In the genomic region with DNA sequence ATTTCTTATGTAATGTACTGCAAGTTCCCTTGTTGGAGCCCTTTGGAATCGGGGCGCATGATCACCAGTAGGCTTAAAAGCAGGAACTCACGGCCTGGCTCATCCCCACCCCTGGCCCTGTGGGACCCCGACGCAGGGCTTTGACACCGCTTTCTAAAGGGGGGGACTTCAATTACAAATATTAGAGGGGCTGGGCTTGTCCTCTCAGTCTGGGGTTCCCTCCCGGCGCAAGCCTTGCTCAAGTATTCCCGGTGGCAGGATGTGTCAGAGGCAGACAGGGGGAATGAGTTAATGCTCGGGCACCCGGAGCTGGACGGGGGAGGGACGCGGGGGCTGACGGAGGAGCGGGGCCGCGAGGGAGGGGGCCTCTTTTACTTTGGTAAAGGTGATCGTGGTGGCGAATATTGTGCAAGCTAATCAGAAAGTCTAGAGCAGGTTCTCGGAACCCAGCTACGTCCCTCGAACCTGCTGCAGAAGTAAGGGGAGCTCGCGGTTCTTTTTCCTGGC, we compare ENCODE assay signal across 9 cellular contexts. TPM values are rescaled to one million over a fixed set of nuclear protein-coding genes. Genes with fewer than 3 reads are reported as not detected.
DNase-seq lines count a peak whose midpoint lies in the region; ATAC-seq, FAIRE-seq and TF ChIP-seq lines count a peak whose summit lies in the region.
"Had no signal": no experiment of that assay in that cellular context is flagged by ENCODE, and none has a peak within 500 bp of the region (broad histone marks: within the 10 kb centered on the region; RNA-seq: fewer than 3 reads in every experiment).

No MANE protein-coding gene starts in this region.

- FAIRE-seq in urothelium cell line (lab: Jason Lieb, UNC) = no peak

- peaks cover 0 to 57% (median 25%) of the 10 kb centered on the region in 7 donors for H3K27me3 ChIP-seq in heart right ventricle

- H3K4me1 Mint-ChIP-seq in activated T-cell treated with anti-CD3 and anti-CD28 coated beads, Interleukin-2, amount 50 U/mL, for 72 hours (ENCODE audit: low read depth) = peaks cover 29% of the 10 kb centered on the region

- WGBS in heart right ventricle, 2 donors = 1 to 2% methylated on average over 25 of the region's 25 CpGs

- H3K4me3 Mint-ChIP-seq in activated T-cell treated with anti-CD3 and anti-CD28 coated beads, Interleukin-2, amount 50 U/mL, for 72 hours = peak overlapping the region; percentile 83 to 92

- peaks cover 0 to 23% (median 5%) of the 10 kb centered on the region in 9 donors for H3K4me1 ChIP-seq in heart right ventricle

- no peak for TF ChIP-seq CTCF in heart right ventricle (IDR thresholded peaks at IDR 0.05)

- DNase-seq in NCI-H82 (lab: John Stamatoyannopoulos, UW) (peak; percentile 56), NCI-H82 treated with DMSO at 0.1 percent for 48 hours (lab: John Stamatoyannopoulos, UW; ENCODE audit: unreplicated experiment) (no peak), heart right ventricle (peak in 1 of 2 donors; percentile 27), renal cortical epithelial cell (ENCODE audit: low read depth) (peak; percentile 27), NCI-H1436 treated with DMSO at 0.1 percent for 48 hours (lab: John Stamatoyannopoulos, UW) (no peak), urothelium cell line (ENCODE audit: low spot score) (no peak)
- DNase-seq in activated T-cell treated with anti-CD3 and anti-CD28 coated beads, Interleukin-2, amount 50 U/mL, for 72 hours = no peak
- DNase-seq in activated CD4-positive, CD25-positive, alpha-beta regulatory T cell (lab: John Stamatoyannopoulos, UW) = no peak

- H3K9me3 Mint-ChIP-seq in activated T-cell treated with anti-CD3 and anti-CD28 coated beads, Interleukin-2, amount 50 U/mL, for 72 hours = no peaks in the 10 kb centered on the region

- H3K9me3 ChIP-seq in heart right ventricle = no peaks in the 10 kb centered on the region

- H3K36me3 ChIP-seq in heart right ventricle = no peaks in the 10 kb centered on the region

- peak overlapping the region; percentile 31 to 67 (median 61) for H3K4me3 ChIP-seq in heart right ventricle

- ATAC-seq in activated T-cell treated with anti-CD3 and anti-CD28 coated beads, Interleukin-2, amount 50 U/mL, for 72 hours (replicated peaks in 1 of 2) = peak; percentile 2
- peak; percentile 56 to 82 (median 63) for ATAC-seq in heart right ventricle

- H3K36me3 Mint-ChIP-seq in activated T-cell treated with anti-CD3 and anti-CD28 coated beads, Interleukin-2, amount 50 U/mL, for 72 hours (ENCODE audit: insufficient read depth in 2 of 2) = no peaks in the 10 kb centered on the region

- intact Hi-C loops in heart right ventricle (cut with DNase I) = loop anchor here in 2 of 10 donors (5.0 to 10.0 kb wide), 2 partner anchors 54 to 308 kb away; no protein-coding TSS in a partner anchor

- H3K27me3 Mint-ChIP-seq in activated T-cell treated with anti-CD3 and anti-CD28 coated beads, Interleukin-2, amount 50 U/mL, for 72 hours (ENCODE audit: low read depth) = peaks cover 69% of the 10 kb centered on the region

- peak overlapping the region in 6 of 10 donors; percentile 11 to 70 (median 54) for H3K27ac ChIP-seq in heart right ventricle

- no peak overlapping the region for H3K27ac Mint-ChIP-seq in activated T-cell treated with anti-CD3 and anti-CD28 coated beads, Interleukin-2, amount 50 U/mL, for 72 hours

RNA-seq across cellular contexts. Expression of gene FGF14, which starts 1.2 kb away (rescaled TPM):
- total RNA-seq in activated T-cell treated with anti-CD3 and anti-CD28 coated beads, Interleukin-2, amount 50 U/mL, for 72 hours = under 1 TPM in 1 of 2 donors, not detected in 1; 0.23 TPM
- total RNA-seq in heart right ventricle (1 to 10 TPM; 2.8 to 7.8 (median 5.9) TPM), renal cortical epithelial cell (0.70 TPM in 1 of 2 replicates, not detected in the other)
- polyA plus RNA-seq in heart right ventricle = under 1 TPM; 0.20 to 0.29 TPM
- total RNA-seq: T-helper 1 cell treated with Interleukin-12 subunit alpha and Interleukin-12 subunit beta and Interleukin-4 antibody, amounts not matched to agents 30 ng/mL and 1 ng/mL, for 36 hours had no signal

Comparison
In these comparisons a context has a peak if more than half of its experiments do, and no peak if none do; other contexts are left out.
1. DNase-seq: peak in NCI-H82 (single experiment) and renal cortical epithelial cell (single experiment); none in NCI-H82 treated with DMSO at 0.1 percent for 48 hours (single experiment), activated T-cell treated with anti-CD3 and anti-CD28 coated beads, Interleukin-2, amount 50 U/mL, for 72 hours (0 of 2), NCI-H1436 treated with DMSO at 0.1 percent for 48 hours (single experiment), urothelium cell line (single experiment) and activated CD4-positive, CD25-positive, alpha-beta regulatory T cell (0 of 4).